Comparison of ENCODE assay signal across 8 cellular contexts in genomic region chrX:79413009-79413408, GRCh38. TPM values are rescaled to one million over a fixed set of nuclear protein-coding genes. Genes with fewer than 3 reads are reported as not detected.
DNase-seq lines count a peak whose midpoint lies in the region; ATAC-seq and TF ChIP-seq lines count a peak whose summit lies in the region.

No MANE protein-coding gene starts in this region.

- DNase-seq in activated naive CD4-positive, alpha-beta T cell treated with anti-CD3 and anti-CD28 coated beads for 36 hours = no peak
- no peak for DNase-seq in activated naive CD4-positive, alpha-beta T cell (lab: John Stamatoyannopoulos, UW)
- DNase-seq in SW480 (ENCODE audit: low spot score) = peak; percentile 2
- peak; percentile 2 for DNase-seq in fibroblast of villous mesenchyme (ENCODE audit: low read depth)
- DNase-seq in stimulated activated naive CD8-positive, alpha-beta T cell treated with anti-CD3 and anti-CD28 coated beads, Interleukin-15, amount 100 ng/mL, for 72 hours = no peak
- DNase-seq in ecto neural progenitor cell (ENCODE audit: low spot score) = no peak

- no peaks in the 10 kb centered on the region for H3K36me3 Mint-ChIP-seq in activated naive CD4-positive, alpha-beta T cell treated with anti-CD3 and anti-CD28 coated beads for 36 hours (ENCODE audit: low read depth)

- TF ChIP-seq CTCF in fibroblast of villous mesenchyme (IDR thresholded peaks at IDR 0.05; ENCODE audit: insufficient read depth, low read depth, low read length) = no peak

- ATAC-seq in stimulated activated naive CD8-positive, alpha-beta T cell treated with anti-CD3 and anti-CD28 coated beads, Interleukin-15, amount 100 ng/mL, for 72 hours = no peak
- ATAC-seq in HG03095 (IDR thresholded peaks at IDR 0.05; ENCODE audit: unreplicated experiment) (no peak), HG03469 (IDR thresholded peaks at IDR 0.05; ENCODE audit: unreplicated experiment) (no peak)

- H3K4me3 ChIP-seq in fibroblast of villous mesenchyme (ENCODE audit: low read depth, low read length) = no peak overlapping the region

- no peaks in the 10 kb centered on the region for H3K27me3 Mint-ChIP-seq in activated naive CD4-positive, alpha-beta T cell treated with anti-CD3 and anti-CD28 coated beads for 36 hours (ENCODE audit: low read depth)
- no peaks in the 10 kb centered on the region for H3K27me3 Mint-ChIP-seq in stimulated activated naive CD8-positive, alpha-beta T cell treated with anti-CD3 and anti-CD28 coated beads, Interleukin-15, amount 100 ng/mL, for 72 hours

- H3K4me3 Mint-ChIP-seq in activated naive CD4-positive, alpha-beta T cell treated with anti-CD3 and anti-CD28 coated beads for 36 hours = peak overlapping the region; percentile 66
- peak overlapping the region; percentile 45 to 65 for H3K4me3 Mint-ChIP-seq in stimulated activated naive CD8-positive, alpha-beta T cell treated with anti-CD3 and anti-CD28 coated beads, Interleukin-15, amount 100 ng/mL, for 72 hours

- CTCF ChIA-PET in activated naive CD4-positive, alpha-beta T cell treated with anti-CD3 and anti-CD28 coated beads for 36 hours (lab: Charles Lee) = interaction anchor here (0.7 to 2.6 kb wide), 8 partner anchors 41 to 331 kb away, joined by 3 to 9 read pairs (median 4); partner anchors contain the start of gene ITM2A

- no peaks in the 10 kb centered on the region for H3K9me3 Mint-ChIP-seq in activated naive CD4-positive, alpha-beta T cell treated with anti-CD3 and anti-CD28 coated beads for 36 hours
- H3K9me3 Mint-ChIP-seq in stimulated activated naive CD8-positive, alpha-beta T cell treated with anti-CD3 and anti-CD28 coated beads, Interleukin-15, amount 100 ng/mL, for 72 hours = no peaks in the 10 kb centered on the region

- H3K4me1 Mint-ChIP-seq in activated naive CD4-positive, alpha-beta T cell treated with anti-CD3 and anti-CD28 coated beads for 36 hours (ENCODE audit: low read depth) = peaks cover 21% of the 10 kb centered on the region
- no peaks in the 10 kb centered on the region for H3K4me1 Mint-ChIP-seq in stimulated activated naive CD8-positive, alpha-beta T cell treated with anti-CD3 and anti-CD28 coated beads, Interleukin-15, amount 100 ng/mL, for 72 hours

- H3K27ac Mint-ChIP-seq in activated naive CD4-positive, alpha-beta T cell treated with anti-CD3 and anti-CD28 coated beads for 36 hours = peak overlapping the region; percentile 69
- H3K27ac Mint-ChIP-seq in stimulated activated naive CD8-positive, alpha-beta T cell treated with anti-CD3 and anti-CD28 coated beads, Interleukin-15, amount 100 ng/mL, for 72 hours = peak overlapping the region in 1 of 2 donors; percentile 61

- intact Hi-C loops in activated naive CD4-positive, alpha-beta T cell treated with anti-CD3 and anti-CD28 coated beads for 36 hours (cut with micrococcal nuclease) = loop anchor here (1.0 to 10.0 kb wide), 12 partner anchors 46 to 1502 kb away; partner anchors contain the start of genes ATP7A, ITM2A and P2RY10

RNA-seq across cellular contexts. Expression of gene ITM2A, which starts 45.9 kb away (rescaled TPM):
- 100 to 1,000 TPM in 1 of 2 experiments, 10 to 100 TPM in 1; 99.5 to 116 TPM for total RNA-seq in activated naive CD4-positive, alpha-beta T cell treated with anti-CD3 and anti-CD28 coated beads for 36 hours
- total RNA-seq in fibroblast of villous mesenchyme = under 0.01 TPM in 1 of 2 replicates, not detected in the other

Comparison
In these comparisons a context has a peak if more than half of its experiments do, and no peak if none do; other contexts are left out.
1. DNase-seq: peak in SW480 (single experiment) and fibroblast of villous mesenchyme (single experiment); none in activated naive CD4-positive, alpha-beta T cell treated with anti-CD3 and anti-CD28 coated beads for 36 hours (single experiment), activated naive CD4-positive, alpha-beta T cell (0 of 4), stimulated activated naive CD8-positive, alpha-beta T cell treated with anti-CD3 and anti-CD28 coated beads, Interleukin-15, amount 100 ng/mL, for 72 hours (0 of 2) and ecto neural progenitor cell (single experiment).
2. RNA of gene ITM2A, which starts 45.9 kb away (total RNA-seq): 99.5 to 116 TPM in activated naive CD4-positive, alpha-beta T cell treated with anti-CD3 and anti-CD28 coated beads for 36 hours; under 0.01 TPM in fibroblast of villous mesenchyme; every median in the first group is over 100 times any median in the second.